ENCODE assay signal across 26 cellular contexts in genomic region chr15:33467816-33468163, GRCh38.
"Had no signal": no experiment of that assay in that cellular context is flagged by ENCODE, and none has a peak within 500 bp of the region (broad histone marks: within the 10 kb centered on the region; RNA-seq: fewer than 3 reads in every experiment).

No MANE protein-coding gene starts in this region.

- DNase-seq: activated CD4-positive, alpha-beta T cell treated with anti-CD3 and anti-CD28 coated beads for 36 hours; activated CD4-positive, alpha-beta T cell treated with anti-CD3 and anti-CD28 coated beads, Interleukin-2, amount 10 ng/mL, durations not matched to agents 7 days and 5 days; activated CD4-positive, alpha-beta T cell treated with anti-CD3 and anti-CD28 coated beads, Interleukin-2, amount 50 U/mL, for 48 hours; activated CD8-positive, alpha-beta T cell treated with anti-CD3 and anti-CD28 coated beads, Interleukin-2, amount 10 ng/mL, durations not matched to agents 7 days and 5 days; activated effector memory CD4-positive, alpha-beta T cell treated with Interleukin-2 at 50 U/mL for 16 hours; activated naive CD4-positive, alpha-beta T cell treated with anti-CD3 and anti-CD28 coated beads, Interleukin-2, amount 10 ng/mL, durations not matched to agents 7 days and 5 days; activated naive CD8-positive, alpha-beta T cell treated with anti-CD3 and anti-CD28 coated beads, Interleukin-2, amount 50 U/mL, for 24 hours; activated T-cell treated with anti-CD3 and anti-CD28 coated beads for 4 hours; activated T-cell treated with anti-CD3 and anti-CD28 coated beads, Interleukin-2, amount 50 U/mL, for 48 hours; anterior cingulate cortex; caudate nucleus; cerebellar nuclear complex; NCI-H1092 treated with DMSO at 0.1 percent for 48 hours; NCI-H1417; NCI-H146; NCI-H187; NCI-H2029 treated with DMSO at 0.1 percent for 48 hours; NCI-H2107; NCI-H2171; NCI-H510A; NCI-H526; NCI-H748 treated with DMSO at 0.1 percent for 48 hours; Right ventricle myocardium superior had no signal

- H3K4me3 ChIP-seq: SK-N-MC had no signal

- ATAC-seq: activated CD4-positive, alpha-beta T cell treated with anti-CD3 and anti-CD28 coated beads for 36 hours; activated CD8-positive, alpha-beta T cell treated with anti-CD3 and anti-CD28 coated beads, Interleukin-2, amount 10 ng/mL, durations not matched to agents 7 days and 5 days; activated naive CD8-positive, alpha-beta T cell treated with anti-CD3 and anti-CD28 coated beads, Interleukin-2, amount 50 U/mL, for 24 hours had no signal

- H3K27ac ChIP-seq: SK-N-MC had no signal

- FAIRE-seq: bronchial epithelial cell, TTC549 had no signal
